ENCODE assay signal across 1 cellular context in the genomic region with DNA sequence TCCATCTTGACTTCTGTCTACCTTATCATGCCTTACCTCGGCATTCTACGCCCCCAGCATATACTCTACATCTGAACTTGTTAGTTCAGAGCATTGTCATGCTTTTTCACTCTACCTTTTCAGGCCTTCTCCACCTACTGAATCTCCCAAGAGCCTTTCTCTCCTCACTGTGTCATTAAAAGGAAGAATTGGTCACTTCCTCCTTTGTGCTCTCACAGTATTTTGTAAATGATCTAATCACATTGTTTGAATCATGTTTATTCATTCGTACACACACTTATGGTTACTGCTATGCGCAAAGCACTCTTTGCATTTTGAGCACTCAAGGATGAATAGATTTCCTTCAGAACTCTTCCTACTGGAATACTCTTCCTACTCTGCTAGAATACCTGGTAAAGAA.
TF ChIP-seq lines count a peak whose summit lies in the region.

No MANE protein-coding gene starts in this region.

TF ChIP-seq in endothelial cell of umbilical vein, 7 proteins besides CTCF, POLR2A, EP300 and RAD21:
- TF ChIP-seq GATA2 (IDR thresholded peaks at IDR 0.05; ENCODE audit: insufficient read depth, insufficient read length, low read depth, low read length) (peak; percentile 53), EZH2 (IDR thresholded peaks at IDR 0.05; ENCODE audit: borderline replicate concordance, low read depth, low read length, severe bottlenecking) (no peak), MYC (IDR thresholded peaks at IDR 0.05; ENCODE audit: low read depth, low read length) (no peak), POLR2AphosphoS5 (IDR thresholded peaks at IDR 0.05; ENCODE audit: insufficient read depth, low read depth, low read length) (peak; percentile 49), FOS (IDR thresholded peaks at IDR 0.05; ENCODE audit: borderline replicate concordance, insufficient read depth, low read length) (peak; percentile 61), JUN (IDR thresholded peaks at IDR 0.05; ENCODE audit: borderline replicate concordance, insufficient read depth, insufficient read length, low read depth) (peak; percentile 67)
- TF ChIP-seq, protein P1, sequence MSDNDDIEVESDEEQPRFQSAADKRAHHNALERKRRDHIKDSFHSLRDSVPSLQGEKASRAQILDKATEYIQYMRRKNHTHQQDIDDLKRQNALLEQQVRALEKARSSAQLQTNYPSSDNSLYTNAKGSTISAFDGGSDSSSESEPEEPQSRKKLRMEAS (IDR thresholded peaks at IDR 0.05; ENCODE audit: insufficient read depth, insufficient read length), result no peak
